8 cellular contexts compared by ENCODE assay signal in the genomic region with DNA sequence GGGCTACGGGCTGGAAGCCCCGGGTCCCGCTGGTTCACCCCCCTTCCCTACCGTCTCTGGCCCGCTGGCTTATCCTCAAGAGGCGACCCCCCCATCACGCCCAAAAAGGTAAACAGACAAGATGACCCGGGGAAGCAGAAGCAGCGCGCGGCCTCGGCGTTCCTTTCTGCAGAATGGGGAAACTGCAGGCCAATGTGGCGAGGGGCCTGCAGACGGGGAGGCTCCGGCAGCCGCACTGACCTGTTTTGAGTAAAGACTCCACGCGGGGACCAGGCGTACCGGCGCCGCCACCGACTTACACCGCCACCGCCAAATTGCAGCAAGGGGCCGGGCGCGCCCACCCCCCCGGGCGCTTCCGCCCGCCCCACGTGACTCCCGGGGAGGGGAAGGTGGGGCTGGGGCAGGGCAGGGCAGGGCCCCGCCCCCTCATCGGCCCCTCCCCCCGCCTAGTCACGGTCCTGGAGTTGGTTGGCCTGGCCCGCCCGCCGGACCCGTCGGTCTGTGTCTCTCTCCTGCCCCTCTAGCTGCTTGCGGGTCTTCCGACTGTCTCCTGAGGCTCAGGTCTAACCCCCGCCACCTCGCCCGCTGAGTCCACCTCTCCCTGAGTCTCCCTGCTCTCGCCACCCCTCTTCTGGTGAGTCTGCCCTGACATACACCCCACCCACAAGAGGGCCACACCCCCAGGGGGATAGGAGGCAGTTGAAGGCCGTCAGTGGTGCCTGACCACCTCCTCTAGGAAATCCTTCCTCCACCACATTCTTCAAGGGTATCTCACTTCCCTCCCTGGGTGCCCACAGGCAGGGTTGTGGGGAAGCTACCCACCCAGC. TPM values are rescaled to one million over a fixed set of nuclear protein-coding genes. Genes with fewer than 3 reads are reported as not detected.
DNase-seq lines count a peak whose midpoint lies in the region; ATAC-seq and TF ChIP-seq lines count a peak whose summit lies in the region.

A gene (minus strand): TSS at position 321 of the 827 bp plus-strand sequence. CDS start 25,280 bp downstream, outside the sequence.

- 0 out of 3 replicates have a peak, but pooled peaks have one; percentile 8 for TF ChIP-seq CTCF in GM12872 (IDR thresholded peaks at IDR 0.05; ENCODE audit: insufficient read depth, low read depth, low read length)

- peak; percentile 70 for DNase-seq in NCI-H2227 treated with DMSO at 0.1 percent for 48 hours (lab: John Stamatoyannopoulos, UW)
- peak; percentile 67 for DNase-seq in activated CD4-positive, alpha-beta T cell treated with anti-CD3 and anti-CD28 coated beads for 1 hour
- DNase-seq in cerebellum (ENCODE audit: low spot score): peak; percentile 58
- DNase-seq in kidney glomerular epithelial cell (lab: John Stamatoyannopoulos, UW): peak; percentile 67
- peak; percentile 50 to 51 for DNase-seq in stimulated activated CD4-positive, alpha-beta T cell treated with anti-CD3 and anti-CD28 coated beads, Interleukin-1b, Interleukin-23, amount 100 ng/mL, for 1 hour (ENCODE audit: low read depth in 2 of 2)
- no peak for DNase-seq in NCI-H2107 treated with DMSO at 0.1 percent for 48 hours (lab: John Stamatoyannopoulos, UW; ENCODE audit: unreplicated experiment)

- ATAC-seq in HG02678 (IDR thresholded peaks at IDR 0.05; ENCODE audit: unreplicated experiment): peak; percentile 72

RNA-seq across cellular contexts. Expression of the gene that starts here (rescaled TPM):
- 23.0 TPM for total RNA-seq in cerebellum
